In genomic region chr1:64944913-64945312, GRCh38 we compare ENCODE assay signal across 19 cellular contexts. TPM values are rescaled to one million over a fixed set of nuclear protein-coding genes. Genes with fewer than 3 reads are reported as not detected.
A peak's percentile ranks its signal among the peaks of the same experiment; 100 is the strongest.
DNase-seq lines count a peak whose midpoint lies in the region; ATAC-seq and TF ChIP-seq lines count a peak whose summit lies in the region.
"Had no signal": no experiment of that assay in that cellular context is flagged by ENCODE, and none has a peak within 500 bp of the region (broad histone marks: within the 10 kb centered on the region; RNA-seq: fewer than 3 reads in every experiment).

No MANE protein-coding gene starts in this region.

- H3K4me3 Mint-ChIP-seq in activated naive CD8-positive, alpha-beta T cell = no peak overlapping the region
- no peak overlapping the region for H3K4me3 Mint-ChIP-seq in activated naive CD8-positive, alpha-beta T cell treated with anti-CD3 and anti-CD28 coated beads for 36 hours

- POLR2A ChIA-PET in PC-3 (lab: Charles Lee; ENCODE audit: unreplicated experiment) = no interaction called here

- H3K36me3 Mint-ChIP-seq in activated naive CD8-positive, alpha-beta T cell = peaks cover 6% of the 10 kb centered on the region
- peaks cover 17% of the 10 kb centered on the region for H3K36me3 Mint-ChIP-seq in activated naive CD8-positive, alpha-beta T cell treated with anti-CD3 and anti-CD28 coated beads for 36 hours

- TF ChIP-seq CTCF in left lung (IDR thresholded peaks at IDR 0.05) (no peak), gastrocnemius medialis (IDR thresholded peaks at IDR 0.05 in 4 of 5, conservative IDR thresholded peaks at IDR 0.05 in 1 of 5) (no peak), PC-3 (conservative IDR thresholded peaks at IDR 0.05; ENCODE audit: low read depth, low read length) (no peak)

- H3K9ac ChIP-seq in PC-3 (ENCODE audit: low read length) = no peak overlapping the region
- H3K9ac ChIP-seq: GM23248 had no signal

- ATAC-seq in left lung = peak; percentile 60
- ATAC-seq in gastrocnemius medialis = peak; percentile 45 to 74
- no peak for ATAC-seq in GM21717 (IDR thresholded peaks at IDR 0.05; ENCODE audit: unreplicated experiment)
- no peak for ATAC-seq in PC-3
- ATAC-seq in GM21381 (IDR thresholded peaks at IDR 0.05; ENCODE audit: unreplicated experiment) = no peak

- peaks cover 63% of the 10 kb centered on the region for H3K79me2 ChIP-seq in PC-3 (ENCODE audit: low read length)

- no peaks in the 10 kb centered on the region for H3K9me2 ChIP-seq in PC-3 (replicated peaks; ENCODE audit: low read length)

- DNase-seq in activated naive CD8-positive, alpha-beta T cell treated with anti-CD3 and anti-CD28 coated beads for 36 hours = no peak
- DNase-seq in left lung (no peak), gastrocnemius medialis (peak in 1 of 2 donors; percentile 69), PC-3 (no peak)
- DNase-seq: 8988T; ACHN; C1 segment of cervical spinal cord; CD4-positive, alpha-beta memory T cell; COR-L47; DMS153; DND-41; GDM1; GM23248; H7 had no signal

- H3K4me1 ChIP-seq in left lung (peaks cover 4 to 63% of the 10 kb centered on the region in 2 donors), gastrocnemius medialis (peaks cover 74 to 96% of the 10 kb centered on the region in 2 donors), PC-3 (ENCODE audit: insufficient read depth, low read length) (peaks cover 5% of the 10 kb centered on the region)

- TF ChIP-seq POLR2A in gastrocnemius medialis (IDR thresholded peaks at IDR 0.05) = no peak

- H3K27me3 Mint-ChIP-seq in activated naive CD8-positive, alpha-beta T cell = no peaks in the 10 kb centered on the region
- H3K27me3 Mint-ChIP-seq in activated naive CD8-positive, alpha-beta T cell treated with anti-CD3 and anti-CD28 coated beads for 36 hours = no peaks in the 10 kb centered on the region
- H3K27me3 Mint-ChIP-seq: CD4-positive, alpha-beta memory T cell had no signal

- no peak overlapping the region for H3K4me2 ChIP-seq in PC-3 (ENCODE audit: low read length)

- H4K20me1 ChIP-seq in PC-3 (ENCODE audit: low read length) = peaks cover 14% of the 10 kb centered on the region; the same call in 1 of the 2 replicates

- no peaks in the 10 kb centered on the region for H3K9me3 Mint-ChIP-seq in activated naive CD8-positive, alpha-beta T cell (ENCODE audit: low read depth)
- no peaks in the 10 kb centered on the region for H3K9me3 Mint-ChIP-seq in activated naive CD8-positive, alpha-beta T cell treated with anti-CD3 and anti-CD28 coated beads for 36 hours
- H3K9me3 Mint-ChIP-seq: CD4-positive, alpha-beta memory T cell had no signal

- CTCF ChIA-PET in PC-3 (lab: Charles Lee) = no interaction called here

- no peak overlapping the region for H2AFZ ChIP-seq in PC-3 (ENCODE audit: low read length)
- H2AFZ ChIP-seq: GM23248 had no signal

- H3K4me3 ChIP-seq in left lung (no peak overlapping the region), gastrocnemius medialis (no peak overlapping the region), PC-3 (ENCODE audit: low read length) (no peak overlapping the region)
- H3K4me3 ChIP-seq: GM23248, K562 had no signal

- in situ Hi-C loops in gastrocnemius medialis (cut with MboI; ENCODE audit: low sequenced_read_pairs in 4 of 4) = no loop called here

- BruUV-seq in PC-3 (replicated peaks; lab: Mats Ljungman, UMichigan) = no TSS peak

- H3K36me3 ChIP-seq in left lung (no peaks in the 10 kb centered on the region), gastrocnemius medialis (no peaks in the 10 kb centered on the region), PC-3 (ENCODE audit: low read depth, low read length) (no peaks in the 10 kb centered on the region)

- no peaks in the 10 kb centered on the region for H3K9me3 ChIP-seq in left lung
- no peaks in the 10 kb centered on the region for H3K9me3 ChIP-seq in gastrocnemius medialis
- H3K9me3 ChIP-seq in PC-3 (ENCODE audit: low read length) = no peaks in the 10 kb centered on the region

- H3K27ac ChIP-seq in left lung = no peak overlapping the region
- H3K27ac ChIP-seq in gastrocnemius medialis = peak overlapping the region; percentile 76 to 83 (median 80)
- no peak overlapping the region for H3K27ac ChIP-seq in PC-3 (ENCODE audit: low read length)
- H3K27ac ChIP-seq: GM23248, HL-60 had no signal

- peak overlapping the region; percentile 7 for H3K27ac Mint-ChIP-seq in activated naive CD8-positive, alpha-beta T cell
- no peak overlapping the region for H3K27ac Mint-ChIP-seq in activated naive CD8-positive, alpha-beta T cell treated with anti-CD3 and anti-CD28 coated beads for 36 hours

- H3K4me1 Mint-ChIP-seq in activated naive CD8-positive, alpha-beta T cell (ENCODE audit: low read depth) = peaks cover 79% of the 10 kb centered on the region
- H3K4me1 Mint-ChIP-seq in activated naive CD8-positive, alpha-beta T cell treated with anti-CD3 and anti-CD28 coated beads for 36 hours = peaks cover 60% of the 10 kb centered on the region

- H3K27me3 ChIP-seq in left lung (no peaks in the 10 kb centered on the region), gastrocnemius medialis (no peaks in the 10 kb centered on the region), PC-3 (ENCODE audit: low read length) (no peaks in the 10 kb centered on the region)

- H3F3A ChIP-seq in PC-3 (ENCODE audit: low read length, unreplicated experiment) = no peaks in the 10 kb centered on the region

- intact Hi-C loops in left lung (cut with DNase I) (no loop called here), gastrocnemius medialis (cut with DNase I; ENCODE audit: low total_unique reads) (no loop called here), PC-3 (cut with micrococcal nuclease) (no loop called here)

RNA-seq across cellular contexts. Expression of gene JAK1, which starts 21.4 kb away (rescaled TPM):
- total RNA-seq in activated naive CD8-positive, alpha-beta T cell treated with anti-CD3 and anti-CD28 coated beads for 36 hours = 10 to 100 TPM; 85.6 to 88.0 TPM
- 100 to 1,000 TPM; 145 to 162 TPM for total RNA-seq in left lung
- total RNA-seq in gastrocnemius medialis = 100 to 1,000 TPM; 121 to 241 (median 165) TPM
- 44.1 and 52.2 TPM in 2 replicates for total RNA-seq in PC-3 (2014; rRNA removed)

Comparison
In these comparisons a context has a peak if more than half of its experiments do, and no peak if none do; other contexts are left out.
1. ATAC-seq: peak in left lung (single experiment) and gastrocnemius medialis (2 of 2); none in GM21717 (single experiment), PC-3 (single experiment) and GM21381 (single experiment).
2. H3K27ac ChIP-seq: peak in gastrocnemius medialis (4 of 4); none in left lung (0 of 2) and PC-3 (single experiment).